In the genomic region with DNA sequence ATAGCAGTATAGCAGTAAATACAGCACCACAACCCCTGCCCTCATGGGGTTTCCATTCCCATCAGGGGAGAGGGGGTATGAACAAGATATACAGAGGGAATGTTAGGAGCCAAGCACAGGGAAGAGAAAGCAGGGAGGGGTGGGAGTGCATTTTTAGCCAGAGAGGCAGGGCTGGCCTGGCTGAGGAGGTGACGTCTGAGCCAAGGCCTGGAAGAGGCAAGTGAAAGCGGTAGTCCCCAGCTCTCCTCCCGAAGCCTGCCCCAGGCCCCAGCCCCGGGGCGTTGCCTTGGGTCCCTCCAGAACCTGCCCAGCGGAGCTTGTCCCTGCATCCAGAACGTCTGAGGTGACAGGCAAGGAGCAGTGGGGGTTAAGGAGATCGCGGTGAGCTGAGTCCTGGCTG, we compare ENCODE assay signal across 1 cellular context.
A peak's percentile ranks its signal among the peaks of the same experiment; 100 is the strongest.
TF ChIP-seq lines count a peak whose summit lies in the region.

No MANE protein-coding gene starts in this region.

TF ChIP-seq in K562, 482 proteins besides CTCF, POLR2A, EP300 and RAD21:
- TF ChIP-seq ZNF316 (IDR thresholded peaks at IDR 0.05) (peak; percentile 48; the same call in 1 of the 2 replicates), CHD4 (IDR thresholded peaks at IDR 0.05; ENCODE audit: insufficient read depth, insufficient replicate concordance, low read depth, low read length, poor library complexity, severe bottlenecking) (peak; percentile 12), ADNP (tag; IDR thresholded peaks at IDR 0.05) (0 out of 2 replicates have a peak, but pooled peaks have one; percentile 1), GATAD2B (IDR thresholded peaks at IDR 0.05; ENCODE audit: borderline replicate concordance) (no peak)
